Comparison of ENCODE assay signal across 23 cellular contexts in genomic region chr2:233156001-233156400, GRCh38.
A peak's percentile ranks its signal among the peaks of the same experiment; 100 is the strongest.
DNase-seq lines count a peak whose midpoint lies in the region; ATAC-seq lines count a peak whose summit lies in the region.
"Had no signal": no experiment of that assay in that cellular context is flagged by ENCODE, and none has a peak within 500 bp of the region (broad histone marks: within the 10 kb centered on the region; RNA-seq: fewer than 3 reads in every experiment).

No MANE protein-coding gene starts in this region.

- H3K23ac ChIP-seq in neuronal stem cell (ENCODE audit: low read depth, low read length, poor library complexity): no peak overlapping the region

- no peaks in the 10 kb centered on the region for H3K9me3 ChIP-seq in neuronal stem cell (replicated peaks in 1 of 2; ENCODE audit: control insufficient read depth in 2 of 2, insufficient read depth in 1 of 2, low read depth in 1 of 2, low read length in 2 of 2)
- H3K9me3 ChIP-seq: ascending aorta, BLaER1 had no signal

- no peak overlapping the region for H3K14ac ChIP-seq in neuronal stem cell (ENCODE audit: low read length)

- H3K79me1 ChIP-seq in neuronal stem cell (ENCODE audit: low read depth, low read length): no peaks in the 10 kb centered on the region

- no peaks in the 10 kb centered on the region for H3K36me3 ChIP-seq in neuronal stem cell (replicated peaks in 1 of 2; ENCODE audit: control insufficient read depth in 2 of 2, insufficient read depth in 2 of 2, low read length in 2 of 2)
- H3K36me3 ChIP-seq: ascending aorta, neural progenitor cell had no signal

- H2BK5ac ChIP-seq in neuronal stem cell (ENCODE audit: low read length): no peak overlapping the region

- no peak overlapping the region for H3K27ac ChIP-seq in neuronal stem cell (replicated peaks; ENCODE audit: low read length)
- H3K27ac ChIP-seq: ascending aorta, BLaER1, dorsolateral prefrontal cortex, neural progenitor cell had no signal

- no peaks in the 10 kb centered on the region for H3K4me1 Mint-ChIP-seq in activated naive CD4-positive, alpha-beta T cell treated with anti-CD3 and anti-CD28 coated beads, Interleukin-2, amount 10 ng/mL, durations not matched to agents 7 days and 5 days
- H3K4me1 Mint-ChIP-seq in stimulated activated memory B cell treated with anti-CD40 and anti-IgM and Interleukin-4, amounts not matched to agents 10 μg/mL and 1 μg/mL and 100 μg/mL, for 72 hours: peaks cover 18% of the 10 kb centered on the region

- no peak overlapping the region for H3K4me3 ChIP-seq in neuronal stem cell (ENCODE audit: low read length in 2 of 2)
- H3K4me3 ChIP-seq: ascending aorta, BLaER1, dorsolateral prefrontal cortex, neural progenitor cell had no signal

- no peak overlapping the region for H2BK12ac ChIP-seq in neuronal stem cell (ENCODE audit: low read length)

- peaks cover 70% of the 10 kb centered on the region for H3K36me3 Mint-ChIP-seq in activated naive CD4-positive, alpha-beta T cell treated with anti-CD3 and anti-CD28 coated beads, Interleukin-2, amount 10 ng/mL, durations not matched to agents 7 days and 5 days
- H3K36me3 Mint-ChIP-seq in stimulated activated memory B cell treated with anti-CD40 and anti-IgM and Interleukin-4, amounts not matched to agents 10 μg/mL and 1 μg/mL and 100 μg/mL, for 72 hours: peaks cover 87% of the 10 kb centered on the region
- H3K36me3 Mint-ChIP-seq: neural progenitor cell had no signal

- peak overlapping the region; percentile 43 for H3K27ac Mint-ChIP-seq in activated naive CD4-positive, alpha-beta T cell treated with anti-CD3 and anti-CD28 coated beads, Interleukin-2, amount 10 ng/mL, durations not matched to agents 7 days and 5 days
- H3K27ac Mint-ChIP-seq in stimulated activated memory B cell treated with anti-CD40 and anti-IgM and Interleukin-4, amounts not matched to agents 10 μg/mL and 1 μg/mL and 100 μg/mL, for 72 hours: peak overlapping the region; percentile 69
- H3K27ac Mint-ChIP-seq: neural progenitor cell, progenitor cell of endocrine pancreas had no signal

- ATAC-seq in stimulated activated memory B cell treated with anti-CD40 and anti-IgM and Interleukin-4, amounts not matched to agents 10 μg/mL and 1 μg/mL and 100 μg/mL, for 72 hours: no peak
- ATAC-seq: HCT116, HepG2, Panc1 had no signal

- H3K4me3 Mint-ChIP-seq in activated naive CD4-positive, alpha-beta T cell treated with anti-CD3 and anti-CD28 coated beads, Interleukin-2, amount 10 ng/mL, durations not matched to agents 7 days and 5 days: no peak overlapping the region
- no peak overlapping the region for H3K4me3 Mint-ChIP-seq in stimulated activated memory B cell treated with anti-CD40 and anti-IgM and Interleukin-4, amounts not matched to agents 10 μg/mL and 1 μg/mL and 100 μg/mL, for 72 hours
- H3K4me3 Mint-ChIP-seq: activated CD4-positive, alpha-beta memory T cell treated with anti-CD3 and anti-CD28 coated beads, Interleukin-2, amount 10 ng/mL, durations not matched to agents 7 days and 5 days; activated naive CD4-positive, alpha-beta T cell treated with anti-CD3 and anti-CD28 coated beads, Interleukin-2, amount 50 U/mL, for 24 hours; neural progenitor cell had no signal

- no CpG with 5 or more reads among the region's 4 CpGs for WGBS in neuronal stem cell (ENCODE audit: extremely low coverage in 2 of 2, insufficient read length in 2 of 2, insufficient replicate concordance in 1 of 2), 2 donors

- CTCF ChIA-PET in activated naive CD4-positive, alpha-beta T cell treated with anti-CD3 and anti-CD28 coated beads, Interleukin-2, amount 10 ng/mL, durations not matched to agents 7 days and 5 days (lab: Charles Lee): no interaction called here

- no peak overlapping the region for H3K9ac ChIP-seq in neuronal stem cell (ENCODE audit: low read depth, low read length, poor library complexity)
- H3K9ac ChIP-seq: BLaER1, neural progenitor cell had no signal

- H2BK15ac ChIP-seq in neuronal stem cell (ENCODE audit: low read length): no peak overlapping the region

- DNase-seq in activated naive CD4-positive, alpha-beta T cell treated with anti-CD3 and anti-CD28 coated beads, Interleukin-2, amount 10 ng/mL, durations not matched to agents 7 days and 5 days: no peak
- no peak for DNase-seq in activated naive CD4-positive, alpha-beta T cell treated with anti-CD3 and anti-CD28 coated beads, Interleukin-2, amount 50 U/mL, for 16 hours
- DNase-seq in NCI-H2196 treated with DMSO at 0.1 percent for 48 hours (lab: John Stamatoyannopoulos, UW; ENCODE audit: unreplicated experiment) (peak; percentile 20), cerebellar cortex (ENCODE audit: low spot score) (peak; percentile 72), neuronal stem cell (ENCODE audit: low spot score) (no peak), NCI-H526 (lab: John Stamatoyannopoulos, UW) (no peak), NCI-H1092 (lab: John Stamatoyannopoulos, UW) (no peak)
- DNase-seq: activated CD4-positive, alpha-beta memory T cell treated with anti-CD3 and anti-CD28 coated beads, Interleukin-2, amount 10 ng/mL, durations not matched to agents 7 days and 5 days; activated CD4-positive, CD25-positive, alpha-beta regulatory T cell treated with anti-CD3 and anti-CD28 coated beads, Interleukin-2, amount 50 U/mL, for 72 hours; activated T-cell treated with anti-CD3 and anti-CD28 coated beads, Interleukin-2, amount 50 U/mL, for 1 hour; kidney; NCI-H2081; stimulated activated CD8-positive, alpha-beta memory T cell treated with anti-CD3 and anti-CD28 coated beads, Interleukin-4, amount 100 ng/mL, for 48 hours had no signal

- no peak overlapping the region for H4K91ac ChIP-seq in neuronal stem cell (ENCODE audit: low read depth, low read length, poor library complexity)

- no peaks in the 10 kb centered on the region for H3K27me3 Mint-ChIP-seq in activated naive CD4-positive, alpha-beta T cell treated with anti-CD3 and anti-CD28 coated beads, Interleukin-2, amount 10 ng/mL, durations not matched to agents 7 days and 5 days
- no peaks in the 10 kb centered on the region for H3K27me3 Mint-ChIP-seq in stimulated activated memory B cell treated with anti-CD40 and anti-IgM and Interleukin-4, amounts not matched to agents 10 μg/mL and 1 μg/mL and 100 μg/mL, for 72 hours
- H3K27me3 Mint-ChIP-seq: activated CD4-positive, alpha-beta memory T cell treated with anti-CD3 and anti-CD28 coated beads, Interleukin-2, amount 10 ng/mL, durations not matched to agents 7 days and 5 days; activated naive CD4-positive, alpha-beta T cell treated with anti-CD3 and anti-CD28 coated beads, Interleukin-2, amount 50 U/mL, for 24 hours; progenitor cell of endocrine pancreas had no signal

- no peak overlapping the region for H3K4me2 ChIP-seq in neuronal stem cell (ENCODE audit: insufficient read depth, low read length, poor library complexity, severe bottlenecking)
- H3K4me2 ChIP-seq: BLaER1, neural progenitor cell had no signal

- no peaks in the 10 kb centered on the region for H3K9me3 Mint-ChIP-seq in activated naive CD4-positive, alpha-beta T cell treated with anti-CD3 and anti-CD28 coated beads, Interleukin-2, amount 10 ng/mL, durations not matched to agents 7 days and 5 days
- no peaks in the 10 kb centered on the region for H3K9me3 Mint-ChIP-seq in stimulated activated memory B cell treated with anti-CD40 and anti-IgM and Interleukin-4, amounts not matched to agents 10 μg/mL and 1 μg/mL and 100 μg/mL, for 72 hours
- H3K9me3 Mint-ChIP-seq: activated CD4-positive, alpha-beta memory T cell treated with anti-CD3 and anti-CD28 coated beads, Interleukin-2, amount 10 ng/mL, durations not matched to agents 7 days and 5 days; activated naive CD4-positive, alpha-beta T cell treated with anti-CD3 and anti-CD28 coated beads, Interleukin-2, amount 50 U/mL, for 24 hours had no signal

- no peak overlapping the region for H3K18ac ChIP-seq in neuronal stem cell (ENCODE audit: low read length)

- H2AK5ac ChIP-seq in neuronal stem cell (ENCODE audit: low read depth, low read length): no peak overlapping the region

- no peak overlapping the region for H3K4ac ChIP-seq in neuronal stem cell (ENCODE audit: low read length)

- no peak overlapping the region for H4K8ac ChIP-seq in neuronal stem cell (ENCODE audit: low read depth, low read length)

- no peaks in the 10 kb centered on the region for H3K27me3 ChIP-seq in neuronal stem cell (ENCODE audit: control insufficient read depth in 3 of 3, insufficient read depth in 3 of 3, low read depth in 1 of 3, low read length in 3 of 3)
- H3K27me3 ChIP-seq: ascending aorta, BLaER1, dorsolateral prefrontal cortex, neural progenitor cell had no signal

- H3K4me1 ChIP-seq in neuronal stem cell (ENCODE audit: control insufficient read depth in 2 of 2, insufficient read depth in 1 of 2, low read depth in 1 of 2, low read length in 2 of 2): no peaks in the 10 kb centered on the region
- H3K4me1 ChIP-seq: ascending aorta, BLaER1, neural progenitor cell had no signal

- H2BK120ac ChIP-seq in neuronal stem cell (ENCODE audit: low read depth, low read length): no peak overlapping the region

- no peak overlapping the region for H2AFZ ChIP-seq in neuronal stem cell (ENCODE audit: low read length)
- H2AFZ ChIP-seq: neural progenitor cell had no signal

Comparison
In these comparisons a context has a peak if more than half of its experiments do, and no peak if none do; other contexts are left out.
1. DNase-seq: peak in NCI-H2196 treated with DMSO at 0.1 percent for 48 hours (single experiment) and cerebellar cortex (single experiment); none in activated naive CD4-positive, alpha-beta T cell treated with anti-CD3 and anti-CD28 coated beads, Interleukin-2, amount 10 ng/mL, durations not matched to agents 7 days and 5 days (single experiment), activated naive CD4-positive, alpha-beta T cell treated with anti-CD3 and anti-CD28 coated beads, Interleukin-2, amount 50 U/mL, for 16 hours (single experiment), neuronal stem cell (single experiment), NCI-H526 (0 of 2) and NCI-H1092 (single experiment).